In genomic region chr9:113591899-113592625, GRCh38 we compare ENCODE assay signal across 9 cellular contexts.
A peak's percentile ranks its signal among the peaks of the same experiment; 100 is the strongest.
DNase-seq lines count a peak whose midpoint lies in the region; ATAC-seq and TF ChIP-seq lines count a peak whose summit lies in the region.
"Had no signal": no experiment of that assay in that cellular context is flagged by ENCODE, and none has a peak within 500 bp of the region (broad histone marks: within the 10 kb centered on the region; RNA-seq: fewer than 3 reads in every experiment).

No MANE protein-coding gene starts in this region.

- DNase-seq in activated T-cell treated with anti-CD3 and anti-CD28 coated beads, Interleukin-2, amount 50 U/mL, for 24 hours = no peak
- no peak for DNase-seq in activated T-cell treated with anti-CD3 and anti-CD28 coated beads, Interleukin-2, amount 50 U/mL, for 1 hour
- DNase-seq in esophagus squamous epithelium (lab: John Stamatoyannopoulos, UW) (no peak), suprapubic skin (ENCODE audit: low spot score in 2 of 2) (no peak), GM19240 (ENCODE audit: insufficient read length, low spot score) (no peak), testis (no peak), NAMALWA (ENCODE audit: low spot score) (no peak)

- H3K36me3 ChIP-seq in esophagus squamous epithelium (peaks cover 4 to 25% (median 5%) of the 10 kb centered on the region in 3 donors), suprapubic skin (peaks cover 15% of the 10 kb centered on the region), testis (ENCODE audit: low read depth, missing control alignments) (no peaks in the 10 kb centered on the region)

- 77 to 86% methylated on average over 5 to 7 of the region's 7 CpGs for WGBS in esophagus squamous epithelium, 2 donors
- 73% methylated on average over 7 of the region's 7 CpGs for WGBS in suprapubic skin
- 63 to 83% methylated on average over 6 to 7 of the region's 7 CpGs for WGBS in testis, 2 donors

- H3K4me1 ChIP-seq in esophagus squamous epithelium = peaks cover 16 to 87% (median 56%) of the 10 kb centered on the region in 3 donors
- peaks cover 71% of the 10 kb centered on the region for H3K4me1 ChIP-seq in suprapubic skin
- H3K4me1 ChIP-seq in testis = peaks cover 55% of the 10 kb centered on the region

- TF ChIP-seq CTCF in esophagus squamous epithelium (IDR thresholded peaks at IDR 0.05) = peak in 1 of 6 experiments; percentile 3
- no peak for TF ChIP-seq CTCF in suprapubic skin (IDR thresholded peaks at IDR 0.05)
- no peak for TF ChIP-seq CTCF in testis (IDR thresholded peaks at IDR 0.05)

- peak overlapping the region; percentile 73 for H3K27ac Mint-ChIP-seq in activated T-cell treated with anti-CD3 and anti-CD28 coated beads, Interleukin-2, amount 50 U/mL, for 24 hours

- H3K36me3 Mint-ChIP-seq in activated T-cell treated with anti-CD3 and anti-CD28 coated beads, Interleukin-2, amount 50 U/mL, for 24 hours (ENCODE audit: low read depth) = peaks cover 72% of the 10 kb centered on the region

- H3K9me3 Mint-ChIP-seq in activated T-cell treated with anti-CD3 and anti-CD28 coated beads, Interleukin-2, amount 50 U/mL, for 24 hours = no peaks in the 10 kb centered on the region

- TF ChIP-seq EP300 in suprapubic skin (IDR thresholded peaks at IDR 0.05) = no peak

- H3K4me3 ChIP-seq in esophagus squamous epithelium = no peak overlapping the region
- H3K4me3 ChIP-seq in suprapubic skin = no peak overlapping the region
- no peak overlapping the region for H3K4me3 ChIP-seq in testis
- H3K4me3 ChIP-seq: dorsolateral prefrontal cortex had no signal

- intact Hi-C loops in esophagus squamous epithelium (cut with DNase I) = loop anchor here (2.0 to 5.0 kb wide), 2 partner anchors 65 to 145 kb away; no protein-coding TSS in a partner anchor
- intact Hi-C loops in testis (cut with DNase I; ENCODE audit: low total_unique reads) = no loop called here

- TF ChIP-seq POLR2A in esophagus squamous epithelium (IDR thresholded peaks at IDR 0.05) (no peak), suprapubic skin (IDR thresholded peaks at IDR 0.05) (no peak), testis (IDR thresholded peaks at IDR 0.05) (no peak)

- H3K4me1 Mint-ChIP-seq in activated T-cell treated with anti-CD3 and anti-CD28 coated beads, Interleukin-2, amount 50 U/mL, for 24 hours (ENCODE audit: low read depth) = peaks cover 35% of the 10 kb centered on the region

- H3K27ac ChIP-seq in esophagus squamous epithelium = peak overlapping the region; percentile 1 to 62 (median 46)
- peak overlapping the region; percentile 19 for H3K27ac ChIP-seq in suprapubic skin
- peak overlapping the region in 1 of 2 donors; percentile 27 for H3K27ac ChIP-seq in testis

- H3K9me3 ChIP-seq in esophagus squamous epithelium = no peaks in the 10 kb centered on the region
- H3K9me3 ChIP-seq in suprapubic skin = no peaks in the 10 kb centered on the region
- H3K9me3 ChIP-seq in testis = no peaks in the 10 kb centered on the region

- no peaks in the 10 kb centered on the region for H3K27me3 Mint-ChIP-seq in activated T-cell treated with anti-CD3 and anti-CD28 coated beads, Interleukin-2, amount 50 U/mL, for 24 hours

- ATAC-seq in HG03354 (IDR thresholded peaks at IDR 0.05; ENCODE audit: poor library complexity, severe bottlenecking, unreplicated experiment) = peak; percentile 2

- H3K27me3 ChIP-seq in esophagus squamous epithelium (no peaks in the 10 kb centered on the region), suprapubic skin (no peaks in the 10 kb centered on the region), testis (no peaks in the 10 kb centered on the region)
- H3K27me3 ChIP-seq: dorsolateral prefrontal cortex had no signal

- no peak overlapping the region for H3K4me3 Mint-ChIP-seq in activated T-cell treated with anti-CD3 and anti-CD28 coated beads, Interleukin-2, amount 50 U/mL, for 24 hours
